Comparison of ENCODE assay signal across 8 cellular contexts in genomic region chr5:84287964-84288363, GRCh38.
DNase-seq lines count a peak whose midpoint lies in the region; ATAC-seq and TF ChIP-seq lines count a peak whose summit lies in the region.

No MANE protein-coding gene starts in this region.

- WGBS in sigmoid colon, 2 donors, result 52 to 79% methylated on average over 4 of the region's 4 CpGs

- no peaks in the 10 kb centered on the region for H3K27me3 ChIP-seq in sigmoid colon

- DNase-seq in RWPE1 (ENCODE audit: low spot score), result peak; percentile 83
- DNase-seq in islet precursor cell, result peak; percentile 74
- no peak for DNase-seq in superior temporal gyrus (ENCODE audit: extremely low spot score)
- DNase-seq in activated CD4-positive, CD25-positive, alpha-beta regulatory T cell (lab: John Stamatoyannopoulos, UW), result no peak
- no peak for DNase-seq in sigmoid colon
- no peak for DNase-seq in activated naive CD4-positive, alpha-beta T cell treated with anti-CD3 and anti-CD28 coated beads, Interleukin-2, amount 50 U/mL, for 16 hours

- peak; percentile 50 for ATAC-seq in GM18519 (IDR thresholded peaks at IDR 0.05; ENCODE audit: low FRiP score, unreplicated experiment)
- ATAC-seq in HG03064 (IDR thresholded peaks at IDR 0.05; ENCODE audit: low read depth, unreplicated experiment), result peak; percentile 88

- no peaks in the 10 kb centered on the region for H3K36me3 ChIP-seq in sigmoid colon

- H3K9me3 ChIP-seq in sigmoid colon, result no peaks in the 10 kb centered on the region

- TF ChIP-seq CTCF in RWPE1 (conservative IDR thresholded peaks at IDR 0.05; ENCODE audit: low read depth) (no peak), sigmoid colon (IDR thresholded peaks at IDR 0.05) (no peak)

- no peak for TF ChIP-seq POLR2A in sigmoid colon (IDR thresholded peaks at IDR 0.05)

- peaks cover 0 to 13% (median 5%) of the 10 kb centered on the region in 4 donors for H3K4me1 ChIP-seq in sigmoid colon

- POLR2A ChIA-PET in RWPE1 (lab: Yijun Ruan, JAX; ENCODE audit: low non-redundant PET), result no interaction called here

- intact Hi-C loops in sigmoid colon (cut with DNase I), result no loop called here

- CTCF ChIA-PET in RWPE1 (lab: Yijun Ruan, JAX), result no interaction called here

- H3K4me3 ChIP-seq in sigmoid colon, result no peak overlapping the region

- H3K27ac ChIP-seq in RWPE1 (no peak overlapping the region), sigmoid colon (no peak overlapping the region)

- no peak for TF ChIP-seq EP300 in sigmoid colon (IDR thresholded peaks at IDR 0.05)

Comparison
In these comparisons a context has a peak if more than half of its experiments do, and no peak if none do; other contexts are left out.
1. DNase-seq: peak in RWPE1 (single experiment) and islet precursor cell (single experiment); none in superior temporal gyrus (single experiment), activated CD4-positive, CD25-positive, alpha-beta regulatory T cell (0 of 4), sigmoid colon (single experiment) and activated naive CD4-positive, alpha-beta T cell treated with anti-CD3 and anti-CD28 coated beads, Interleukin-2, amount 50 U/mL, for 16 hours (single experiment).